Comparison of ENCODE assay signal across 24 cellular contexts in genomic region chr2:40208478-40208877, GRCh38.
A peak's percentile ranks its signal among the peaks of the same experiment; 100 is the strongest.
DNase-seq lines count a peak whose midpoint lies in the region; ATAC-seq and TF ChIP-seq lines count a peak whose summit lies in the region.
"Had no signal": no experiment of that assay in that cellular context is flagged by ENCODE, and none has a peak within 500 bp of the region (broad histone marks: within the 10 kb centered on the region; RNA-seq: fewer than 3 reads in every experiment).

No MANE protein-coding gene starts in this region.

- H3K4me1 Mint-ChIP-seq in nephron, result peaks cover 3% of the 10 kb centered on the region
- H3K4me1 Mint-ChIP-seq: activated T-helper 17 cell treated with anti-CD3 and anti-CD28 coated beads, Interleukin-2, amount 50 U/mL, for 72 hours; CD8-positive, alpha-beta memory T cell had no signal

- H3K27ac Mint-ChIP-seq in nephron, result peak overlapping the region; percentile 44 to 80 (median 78)
- H3K27ac Mint-ChIP-seq: activated T-helper 17 cell treated with anti-CD3 and anti-CD28 coated beads, Interleukin-2, amount 50 U/mL, for 72 hours; IgD-negative memory B cell; WTC11 had no signal

- DNase-seq in NCI-H1417 (lab: John Stamatoyannopoulos, UW) (peak; percentile 66 to 92 (median 88)), NCI-H1417 treated with DMSO at 0.1 percent for 48 hours (lab: John Stamatoyannopoulos, UW) (no peak), NCI-H187 (lab: John Stamatoyannopoulos, UW) (peak; percentile 57 to 70), NCI-H345 (lab: John Stamatoyannopoulos, UW) (peak; percentile 51), H7 (no peak), NCI-H1694 (lab: John Stamatoyannopoulos, UW) (no peak)
- DNase-seq: activated CD4-positive, alpha-beta T cell treated with anti-CD3 and anti-CD28 coated beads, Interleukin-2, amount 50 U/mL, for 4 hours; activated CD8-positive, alpha-beta memory T cell treated with anti-CD3 and anti-CD28 coated beads, Interleukin-2, amount 50 U/mL, for 4 hours; AML-193; caudate nucleus; CD8-positive, alpha-beta memory T cell; esophagus squamous epithelium; left cardiac atrium; SHP77 had no signal

- no peaks in the 10 kb centered on the region for H3K27me3 Mint-ChIP-seq in nephron (ENCODE audit: low read depth)
- H3K27me3 Mint-ChIP-seq: activated T-helper 17 cell treated with anti-CD3 and anti-CD28 coated beads, Interleukin-2, amount 50 U/mL, for 72 hours; CD8-positive, alpha-beta memory T cell had no signal

- H3K4me3 Mint-ChIP-seq in nephron, result no peak overlapping the region
- H3K4me3 Mint-ChIP-seq: activated T-helper 17 cell treated with anti-CD3 and anti-CD28 coated beads, Interleukin-2, amount 50 U/mL, for 72 hours; CD8-positive, alpha-beta memory T cell; IgD-negative memory B cell; WTC11 had no signal

- no peaks in the 10 kb centered on the region for H3K36me3 Mint-ChIP-seq in nephron (ENCODE audit: low read depth)
- H3K36me3 Mint-ChIP-seq: activated naive CD4-positive, alpha-beta T cell treated with anti-CD3 and anti-CD28 coated beads, Interleukin-2, amount 50 U/mL, for 72 hours; IgD-negative memory B cell had no signal

- H3K9me3 Mint-ChIP-seq in nephron, result no peaks in the 10 kb centered on the region

- no peaks in the 10 kb centered on the region for H3K27me3 ChIP-seq in H7 (ENCODE audit: control insufficient read depth, insufficient read depth, low read length)
- H3K27me3 ChIP-seq: ascending aorta, esophagus squamous epithelium, tibial nerve had no signal

- ATAC-seq in HG03521 (IDR thresholded peaks at IDR 0.05; ENCODE audit: unreplicated experiment), result no peak
- ATAC-seq: activated naive CD4-positive, alpha-beta T cell treated with anti-CD3 and anti-CD28 coated beads, Interleukin-2, amount 50 U/mL, for 72 hours; activated T-helper 17 cell treated with anti-CD3 and anti-CD28 coated beads, Interleukin-2, amount 50 U/mL, for 72 hours; HCT116; left cardiac atrium; WTC11 had no signal

- H3K36me3 ChIP-seq in H7 (replicated peaks; ENCODE audit: control insufficient read depth, insufficient read depth, low read length), result no peaks in the 10 kb centered on the region
- H3K36me3 ChIP-seq: ascending aorta, esophagus squamous epithelium, tibial nerve had no signal

- H3K4me3 ChIP-seq in H7 (ENCODE audit: insufficient read depth, low read depth, low read length), result no peak overlapping the region
- H3K4me3 ChIP-seq: ascending aorta, esophagus squamous epithelium, skin epidermis, tibial nerve had no signal

- TF ChIP-seq CTCF in nephron (IDR thresholded peaks at IDR 0.05; ENCODE audit: unreplicated experiment in 3 of 3), result no peak

Comparison
In these comparisons a context has a peak if more than half of its experiments do, and no peak if none do; other contexts are left out.
1. DNase-seq: peak in NCI-H1417 (3 of 3), NCI-H187 (2 of 2) and NCI-H345 (single experiment); none in NCI-H1417 treated with DMSO at 0.1 percent for 48 hours (single experiment), H7 (single experiment) and NCI-H1694 (single experiment).